1 cellular context compared by ENCODE assay signal in genomic region chr11:116832350-116833290, GRCh38.
A peak's percentile ranks its signal among the peaks of the same experiment; 100 is the strongest.
TF ChIP-seq lines count a peak whose summit lies in the region.

No MANE protein-coding gene starts in this region.

TF ChIP-seq in K562, 482 proteins besides CTCF, POLR2A, EP300 and RAD21:
- TF ChIP-seq CREM (IDR thresholded peaks at IDR 0.05; ENCODE audit: low read depth) (peak; percentile 16; the same call in 1 of the 2 replicates), CC2D1A (IDR thresholded peaks at IDR 0.05) (no peak), NR2C1 (IDR thresholded peaks at IDR 0.05) (no peak), NR2C1 (tag; IDR thresholded peaks at IDR 0.05) (peak; percentile 42; the same call in 1 of the 2 replicates), PURB (CRISPR knock-in tag; IDR thresholded peaks at IDR 0.05; ENCODE audit: low read depth) (no peak), ZNF324 (CRISPR knock-in tag; IDR thresholded peaks at IDR 0.05) (no peak), MCM7 (IDR thresholded peaks at IDR 0.05) (no peak), CEBPB (tag; IDR thresholded peaks at IDR 0.05) (peak; percentile 41; the same call in 1 of the 2 replicates)
- TF ChIP-seq, protein P1, sequence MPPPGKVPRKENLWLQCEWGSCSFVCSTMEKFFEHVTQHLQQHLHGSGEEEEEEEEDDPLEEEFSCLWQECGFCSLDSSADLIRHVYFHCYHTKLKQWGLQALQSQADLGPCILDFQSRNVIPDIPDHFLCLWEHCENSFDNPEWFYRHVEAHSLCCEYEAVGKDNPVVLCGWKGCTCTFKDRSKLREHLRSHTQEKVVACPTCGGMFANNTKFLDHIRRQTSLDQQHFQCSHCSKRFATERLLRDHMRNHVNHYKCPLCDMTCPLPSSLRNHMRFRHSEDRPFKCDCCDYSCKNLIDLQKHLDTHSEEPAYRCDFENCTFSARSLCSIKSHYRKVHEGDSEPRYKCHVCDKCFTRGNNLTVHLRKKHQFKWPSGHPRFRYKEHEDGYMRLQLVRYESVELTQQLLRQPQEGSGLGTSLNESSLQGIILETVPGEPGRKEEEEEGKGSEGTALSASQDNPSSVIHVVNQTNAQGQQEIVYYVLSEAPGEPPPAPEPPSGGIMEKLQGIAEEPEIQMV (tag; conservative IDR thresholded peaks at IDR 0.05; ENCODE audit: low read depth), result no peak
